1 cellular context compared by ENCODE assay signal in genomic region chr12:79614730-79615129, GRCh38.
TF ChIP-seq lines count a peak whose summit lies in the region.

No MANE protein-coding gene starts in this region.

TF ChIP-seq in WTC11, 78 proteins besides CTCF, POLR2A, EP300 and RAD21 (continued from another document):
- TF ChIP-seq, protein P1, sequence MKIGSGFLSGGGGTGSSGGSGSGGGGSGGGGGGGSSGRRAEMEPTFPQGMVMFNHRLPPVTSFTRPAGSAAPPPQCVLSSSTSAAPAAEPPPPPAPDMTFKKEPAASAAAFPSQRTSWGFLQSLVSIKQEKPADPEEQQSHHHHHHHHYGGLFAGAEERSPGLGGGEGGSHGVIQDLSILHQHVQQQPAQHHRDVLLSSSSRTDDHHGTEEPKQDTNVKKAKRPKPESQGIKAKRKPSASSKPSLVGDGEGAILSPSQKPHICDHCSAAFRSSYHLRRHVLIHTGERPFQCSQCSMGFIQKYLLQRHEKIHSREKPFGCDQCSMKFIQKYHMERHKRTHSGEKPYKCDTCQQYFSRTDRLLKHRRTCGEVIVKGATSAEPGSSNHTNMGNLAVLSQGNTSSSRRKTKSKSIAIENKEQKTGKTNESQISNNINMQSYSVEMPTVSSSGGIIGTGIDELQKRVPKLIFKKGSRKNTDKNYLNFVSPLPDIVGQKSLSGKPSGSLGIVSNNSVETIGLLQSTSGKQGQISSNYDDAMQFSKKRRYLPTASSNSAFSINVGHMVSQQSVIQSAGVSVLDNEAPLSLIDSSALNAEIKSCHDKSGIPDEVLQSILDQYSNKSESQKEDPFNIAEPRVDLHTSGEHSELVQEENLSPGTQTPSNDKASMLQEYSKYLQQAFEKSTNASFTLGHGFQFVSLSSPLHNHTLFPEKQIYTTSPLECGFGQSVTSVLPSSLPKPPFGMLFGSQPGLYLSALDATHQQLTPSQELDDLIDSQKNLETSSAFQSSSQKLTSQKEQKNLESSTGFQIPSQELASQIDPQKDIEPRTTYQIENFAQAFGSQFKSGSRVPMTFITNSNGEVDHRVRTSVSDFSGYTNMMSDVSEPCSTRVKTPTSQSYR (CRISPR knock-in tag; IDR thresholded peaks at IDR 0.05), result no peak
- TF ChIP-seq GRHL2 (CRISPR knock-in tag; IDR thresholded peaks at IDR 0.05; ENCODE audit: insufficient replicate concordance, severe bottlenecking) (no peak), IRF2 (CRISPR knock-in tag; IDR thresholded peaks at IDR 0.05; ENCODE audit: borderline replicate concordance, low read depth) (no peak), ZMAT4 (CRISPR knock-in tag; IDR thresholded peaks at IDR 0.05) (no peak), E2F5 (CRISPR knock-in tag; IDR thresholded peaks at IDR 0.05) (no peak), JUN (CRISPR knock-in tag; IDR thresholded peaks at IDR 0.05) (no peak), JAZF1 (CRISPR knock-in tag; IDR thresholded peaks at IDR 0.05) (no peak), TEAD4 (CRISPR knock-in tag; IDR thresholded peaks at IDR 0.05) (no peak), ZNF232 (CRISPR knock-in tag; IDR thresholded peaks at IDR 0.05) (no peak), ZNF396 (CRISPR knock-in tag; IDR thresholded peaks at IDR 0.05; ENCODE audit: borderline replicate concordance) (no peak), USF1 (CRISPR knock-in tag; IDR thresholded peaks at IDR 0.05) (no peak), RORB (CRISPR knock-in tag; IDR thresholded peaks at IDR 0.05) (no peak), SMAD3 (CRISPR knock-in tag; IDR thresholded peaks at IDR 0.05; ENCODE audit: borderline replicate concordance) (no peak)
- TF ChIP-seq, protein P2, sequence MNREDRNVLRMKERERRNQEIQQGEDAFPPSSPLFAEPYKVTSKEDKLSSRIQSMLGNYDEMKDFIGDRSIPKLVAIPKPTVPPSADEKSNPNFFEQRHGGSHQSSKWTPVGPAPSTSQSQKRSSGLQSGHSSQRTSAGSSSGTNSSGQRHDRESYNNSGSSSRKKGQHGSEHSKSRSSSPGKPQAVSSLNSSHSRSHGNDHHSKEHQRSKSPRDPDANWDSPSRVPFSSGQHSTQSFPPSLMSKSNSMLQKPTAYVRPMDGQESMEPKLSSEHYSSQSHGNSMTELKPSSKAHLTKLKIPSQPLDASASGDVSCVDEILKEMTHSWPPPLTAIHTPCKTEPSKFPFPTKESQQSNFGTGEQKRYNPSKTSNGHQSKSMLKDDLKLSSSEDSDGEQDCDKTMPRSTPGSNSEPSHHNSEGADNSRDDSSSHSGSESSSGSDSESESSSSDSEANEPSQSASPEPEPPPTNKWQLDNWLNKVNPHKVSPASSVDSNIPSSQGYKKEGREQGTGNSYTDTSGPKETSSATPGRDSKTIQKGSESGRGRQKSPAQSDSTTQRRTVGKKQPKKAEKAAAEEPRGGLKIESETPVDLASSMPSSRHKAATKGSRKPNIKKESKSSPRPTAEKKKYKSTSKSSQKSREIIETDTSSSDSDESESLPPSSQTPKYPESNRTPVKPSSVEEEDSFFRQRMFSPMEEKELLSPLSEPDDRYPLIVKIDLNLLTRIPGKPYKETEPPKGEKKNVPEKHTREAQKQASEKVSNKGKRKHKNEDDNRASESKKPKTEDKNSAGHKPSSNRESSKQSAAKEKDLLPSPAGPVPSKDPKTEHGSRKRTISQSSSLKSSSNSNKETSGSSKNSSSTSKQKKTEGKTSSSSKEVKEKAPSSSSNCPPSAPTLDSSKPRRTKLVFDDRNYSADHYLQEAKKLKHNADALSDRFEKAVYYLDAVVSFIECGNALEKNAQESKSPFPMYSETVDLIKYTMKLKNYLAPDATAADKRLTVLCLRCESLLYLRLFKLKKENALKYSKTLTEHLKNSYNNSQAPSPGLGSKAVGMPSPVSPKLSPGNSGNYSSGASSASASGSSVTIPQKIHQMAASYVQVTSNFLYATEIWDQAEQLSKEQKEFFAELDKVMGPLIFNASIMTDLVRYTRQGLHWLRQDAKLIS (CRISPR knock-in tag; IDR thresholded peaks at IDR 0.05; ENCODE audit: borderline replicate concordance), result no peak
- TF ChIP-seq, protein P3, sequence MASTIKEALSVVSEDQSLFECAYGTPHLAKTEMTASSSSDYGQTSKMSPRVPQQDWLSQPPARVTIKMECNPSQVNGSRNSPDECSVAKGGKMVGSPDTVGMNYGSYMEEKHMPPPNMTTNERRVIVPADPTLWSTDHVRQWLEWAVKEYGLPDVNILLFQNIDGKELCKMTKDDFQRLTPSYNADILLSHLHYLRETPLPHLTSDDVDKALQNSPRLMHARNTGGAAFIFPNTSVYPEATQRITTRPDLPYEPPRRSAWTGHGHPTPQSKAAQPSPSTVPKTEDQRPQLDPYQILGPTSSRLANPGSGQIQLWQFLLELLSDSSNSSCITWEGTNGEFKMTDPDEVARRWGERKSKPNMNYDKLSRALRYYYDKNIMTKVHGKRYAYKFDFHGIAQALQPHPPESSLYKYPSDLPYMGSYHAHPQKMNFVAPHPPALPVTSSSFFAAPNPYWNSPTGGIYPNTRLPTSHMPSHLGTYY (CRISPR knock-in tag; IDR thresholded peaks at IDR 0.05), result no peak
